21 cellular contexts compared by ENCODE assay signal in genomic region chr9:92648447-92649406, GRCh38. TPM values are rescaled to one million over a fixed set of nuclear protein-coding genes. Genes with fewer than 3 reads are reported as not detected.
DNase-seq lines count a peak whose midpoint lies in the region; ATAC-seq, FAIRE-seq and TF ChIP-seq lines count a peak whose summit lies in the region.
"Had no signal": no experiment of that assay in that cellular context is flagged by ENCODE, and none has a peak within 500 bp of the region (broad histone marks: within the 10 kb centered on the region; RNA-seq: fewer than 3 reads in every experiment).

No MANE protein-coding gene starts in this region.

- H3K4me2 ChIP-seq in A549: no peak overlapping the region

- intact Hi-C loops in esophagus muscularis mucosa (cut with DNase I): no loop called here

- POLR2A ChIA-PET in A549 (lab: Yijun Ruan, JAX): no interaction called here

- DNase-seq in A549 (ENCODE audit: low read depth in 1 of 2, low spot score in 1 of 2): no peak
- DNase-seq in H7: peak; percentile 28
- DNase-seq in esophagus muscularis mucosa (ENCODE audit: extremely low spot score): peak; percentile 83
- peak; percentile 84 for DNase-seq in pons (ENCODE audit: low spot score)
- DNase-seq in HK-2 (ENCODE audit: unreplicated experiment): no peak
- no peak for DNase-seq in ecto neural progenitor cell (ENCODE audit: low spot score)
- DNase-seq: activated naive CD8-positive, alpha-beta T cell treated with anti-CD3 and anti-CD28 coated beads for 36 hours; body of pancreas; DMS 273 treated with DMSO at 0.1 percent for 48 hours; Karpas-422; kidney glomerular epithelial cell; naive B cell; NCI-H187 treated with DMSO at 0.1 percent for 48 hours; NCI-H774; Right ventricle myocardium superior; sigmoid colon had no signal

- no peak for TF ChIP-seq RAD21 in A549 (conservative IDR thresholded peaks at IDR 0.05 in 1 of 2, IDR thresholded peaks at IDR 0.05 in 1 of 2)

- no peaks in the 10 kb centered on the region for H3K9me3 ChIP-seq in A549
- H3K9me3 ChIP-seq in esophagus muscularis mucosa: peaks cover 0 to 5% (median 0%) of the 10 kb centered on the region in 4 donors
- H3K9me3 ChIP-seq: body of pancreas, sigmoid colon had no signal

- TF ChIP-seq EP300 in A549 (IDR thresholded peaks at IDR 0.05): no peak
- no peak for TF ChIP-seq EP300 in esophagus muscularis mucosa (IDR thresholded peaks at IDR 0.05)

- H3K27me3 ChIP-seq in H7 (ENCODE audit: control insufficient read depth, insufficient read depth, low read length) (no peaks in the 10 kb centered on the region), esophagus muscularis mucosa (no peaks in the 10 kb centered on the region)
- H3K27me3 ChIP-seq: body of pancreas, sigmoid colon had no signal

- peak; percentile 39 to 42; a peak in 3 of 6 replicates for ATAC-seq in A549
- no peak for ATAC-seq in HG02610 (IDR thresholded peaks at IDR 0.05; ENCODE audit: unreplicated experiment)
- no peak for ATAC-seq in HG02870 (IDR thresholded peaks at IDR 0.05; ENCODE audit: unreplicated experiment)
- ATAC-seq: activated CD4-positive, CD25-positive, alpha-beta regulatory T cell treated with anti-CD3 and anti-CD28 coated beads, Interleukin-2, amount 50 U/mL, for 24 hours; activated T-helper 17 cell treated with anti-CD3 and anti-CD28 coated beads, Interleukin-2, amount 50 U/mL, for 72 hours; body of pancreas had no signal

- TF ChIP-seq POLR2A in A549 (IDR thresholded peaks at IDR 0.05; ENCODE audit: low read length): no peak
- TF ChIP-seq POLR2A in esophagus muscularis mucosa (IDR thresholded peaks at IDR 0.05; ENCODE audit: low read depth): no peak

- no peaks in the 10 kb centered on the region for H3K4me1 ChIP-seq in A549
- H3K4me1 ChIP-seq in esophagus muscularis mucosa: peaks cover 0 to 26% (median 22%) of the 10 kb centered on the region in 4 donors
- H3K4me1 ChIP-seq: body of pancreas had no signal

- H3K36me3 ChIP-seq in H7 (replicated peaks; ENCODE audit: control insufficient read depth, insufficient read depth, low read length) (peaks cover 4% of the 10 kb centered on the region), esophagus muscularis mucosa (peaks cover 18 to 85% (median 70%) of the 10 kb centered on the region in 4 donors)

- CTCF ChIA-PET in A549 (lab: Yijun Ruan, JAX): interaction anchor here (0.6 to 1.6 kb wide), 6 partner anchors 13 to 1682 kb away, joined by 3 to 12 read pairs (median 3); no protein-coding TSS in a partner anchor

- FAIRE-seq in A549 (lab: Jason Lieb, UNC): no peak
- FAIRE-seq: GM18507 had no signal

- H3K27ac ChIP-seq in A549: no peak overlapping the region
- no peak overlapping the region for H3K27ac ChIP-seq in esophagus muscularis mucosa (replicated peaks in 1 of 4)
- H3K27ac ChIP-seq: body of pancreas had no signal

- TF ChIP-seq CTCF in A549 (IDR thresholded peaks at IDR 0.05) (no peak), esophagus muscularis mucosa (IDR thresholded peaks at IDR 0.05) (no peak)

- H3K4me3 ChIP-seq in A549 (no peak overlapping the region), H7 (ENCODE audit: insufficient read depth, low read depth, low read length) (no peak overlapping the region), esophagus muscularis mucosa (no peak overlapping the region)
- H3K4me3 ChIP-seq: body of pancreas, sigmoid colon had no signal

- 95% methylated on average over 10 of the region's 11 CpGs for WGBS in A549 (ENCODE audit: missing lambda C conversion rate)
- 97% methylated on average over 6 of the region's 11 CpGs for WGBS in esophagus muscularis mucosa

TF ChIP-seq in A549, 52 proteins besides CTCF, POLR2A, EP300 and RAD21:
- TF ChIP-seq HOXA7 (CRISPR knock-in tag; IDR thresholded peaks at IDR 0.05): no peak
- no peak for TF ChIP-seq HOXB13 (CRISPR knock-in tag; IDR thresholded peaks at IDR 0.05; ENCODE audit: low read depth)
- TF ChIP-seq SMC3 (IDR thresholded peaks at IDR 0.05): no peak
- no peak for TF ChIP-seq PHF8 (IDR thresholded peaks at IDR 0.05; ENCODE audit: borderline replicate concordance, low read depth)
- no peak for TF ChIP-seq ZFP36 (IDR thresholded peaks at IDR 0.05; ENCODE audit: borderline replicate concordance, partially characterized antibody)
- TF ChIP-seq RCOR1 (IDR thresholded peaks at IDR 0.05; ENCODE audit: low read depth, low read length): no peak
- TF ChIP-seq NR3C1 (IDR thresholded peaks at IDR 0.05): no peak
- no peak for TF ChIP-seq ZC3H11A (IDR thresholded peaks at IDR 0.05)
- TF ChIP-seq BHLHE40 (IDR thresholded peaks at IDR 0.05; ENCODE audit: low read depth, low read length): no peak
- no peak for TF ChIP-seq ZNF302 (CRISPR knock-in tag; IDR thresholded peaks at IDR 0.05)
- TF ChIP-seq, protein P1, sequence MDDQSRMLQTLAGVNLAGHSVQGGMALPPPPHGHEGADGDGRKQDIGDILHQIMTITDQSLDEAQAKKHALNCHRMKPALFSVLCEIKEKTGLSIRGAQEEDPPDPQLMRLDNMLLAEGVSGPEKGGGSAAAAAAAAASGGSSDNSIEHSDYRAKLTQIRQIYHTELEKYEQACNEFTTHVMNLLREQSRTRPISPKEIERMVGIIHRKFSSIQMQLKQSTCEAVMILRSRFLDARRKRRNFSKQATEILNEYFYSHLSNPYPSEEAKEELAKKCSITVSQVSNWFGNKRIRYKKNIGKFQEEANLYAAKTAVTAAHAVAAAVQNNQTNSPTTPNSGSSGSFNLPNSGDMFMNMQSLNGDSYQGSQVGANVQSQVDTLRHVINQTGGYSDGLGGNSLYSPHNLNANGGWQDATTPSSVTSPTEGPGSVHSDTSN (IDR thresholded peaks at IDR 0.05): no peak
- no peak for TF ChIP-seq ESRRA (IDR thresholded peaks at IDR 0.05; ENCODE audit: borderline replicate concordance, low read length)
- no peak for TF ChIP-seq MYC (IDR thresholded peaks at IDR 0.05; ENCODE audit: borderline replicate concordance, low read length)
- TF ChIP-seq CHD4 (IDR thresholded peaks at IDR 0.05; ENCODE audit: borderline replicate concordance): no peak
- no peak for TF ChIP-seq CBX2 (IDR thresholded peaks at IDR 0.05; ENCODE audit: borderline replicate concordance, low read depth)
- TF ChIP-seq RNF2 (IDR thresholded peaks at IDR 0.05; ENCODE audit: borderline replicate concordance, low read depth): no peak
- TF ChIP-seq HOXB5 (CRISPR knock-in tag; IDR thresholded peaks at IDR 0.05): no peak
- TF ChIP-seq RFX5 (IDR thresholded peaks at IDR 0.05): no peak
- no peak for TF ChIP-seq MAZ (IDR thresholded peaks at IDR 0.05; ENCODE audit: borderline replicate concordance, low read depth, low read length)
- TF ChIP-seq JUNB (IDR thresholded peaks at IDR 0.05): no peak

RNA-seq across cellular contexts. Expression of gene IPPK, which starts 21.2 kb away (rescaled TPM):
- polyA plus RNA-seq in A549 (2011; rRNA removed) (20.0 and 22.7 TPM in 2 replicates), A549 (2017; fragmentation: RNase III; extraction: RNeasy Plus Mini Kit Qiagen cat#74134 plus additional on column Dnase treatment) (9.3 to 12.2 TPM (median 12.0 TPM) in 3 replicates)
- polyA plus RNA-seq in A549 (2012; cell fraction: cytosol; rRNA removed): 19.5 and 21.5 TPM in 2 replicates
- polyA plus RNA-seq in A549 (2012; cell fraction: nucleus; rRNA removed): 25.9 and 30.9 TPM in 2 replicates
- polyA minus RNA-seq in A549 (2011; rRNA and poly(A)+ RNA removed): 23.6 and 44.5 TPM in 2 replicates
- total RNA-seq in H7 (2014; rRNA removed; shearing (Covaris generic)): 10.6 and 12.5 TPM in 2 replicates
- total RNA-seq in esophagus muscularis mucosa: 1 to 10 TPM; 5.0 to 8.4 (median 6.1) TPM

Comparison
In these comparisons a context has a peak if more than half of its experiments do, and no peak if none do; other contexts are left out.
1. ATAC-seq: peak in A549 (2 of 2); none in HG02610 (single experiment) and HG02870 (single experiment).
2. DNase-seq: peak in H7 (single experiment), esophagus muscularis mucosa (single experiment) and pons (single experiment); none in A549 (0 of 2), HK-2 (single experiment) and ecto neural progenitor cell (single experiment).